ENCODE assay signal across 8 cellular contexts in the genomic region with DNA sequence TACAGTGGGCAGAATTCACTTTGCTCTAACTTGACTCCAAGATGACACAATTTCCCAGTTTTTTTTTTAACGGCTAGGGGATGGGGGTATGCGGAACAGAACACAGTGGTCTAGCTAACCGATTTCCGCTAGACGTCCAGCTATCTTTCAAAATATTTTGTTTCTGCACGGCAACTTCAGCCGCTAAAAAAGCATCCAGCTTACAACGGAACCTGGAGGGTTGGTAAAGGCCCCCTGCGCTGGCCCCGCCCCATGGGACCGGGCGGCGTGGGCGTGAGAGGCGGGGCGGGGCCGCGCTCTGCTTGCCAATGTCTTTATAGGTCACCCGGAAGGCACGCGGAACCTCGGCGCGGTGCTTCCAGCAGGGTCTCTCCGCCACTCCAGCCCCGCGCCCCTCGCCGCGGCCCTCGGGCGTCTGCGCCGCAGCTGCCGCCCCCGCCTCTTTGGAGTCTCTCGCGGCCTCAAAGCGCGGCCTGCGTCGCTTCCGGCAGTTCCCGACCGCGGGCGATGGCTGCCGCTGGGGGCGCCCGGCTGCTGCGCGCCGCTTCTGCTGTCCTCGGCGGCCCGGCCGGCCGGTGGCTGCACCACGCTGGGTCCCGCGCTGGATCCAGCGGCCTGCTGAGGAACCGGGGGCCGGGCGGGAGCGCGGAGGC. TPM values are rescaled to one million over a fixed set of nuclear protein-coding genes. Genes with fewer than 3 reads are reported as not detected.
DNase-seq lines count a peak whose midpoint lies in the region; TF ChIP-seq lines count a peak whose summit lies in the region.

A gene with protein sequence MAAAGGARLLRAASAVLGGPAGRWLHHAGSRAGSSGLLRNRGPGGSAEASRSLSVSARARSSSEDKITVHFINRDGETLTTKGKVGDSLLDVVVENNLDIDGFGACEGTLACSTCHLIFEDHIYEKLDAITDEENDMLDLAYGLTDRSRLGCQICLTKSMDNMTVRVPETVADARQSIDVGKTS (plus strand): TSS at position 335 of the 653 bp plus-strand sequence. CDS start 173 bp downstream, at position 508.

- peak; percentile 73 for DNase-seq in G401 (ENCODE audit: low spot score)
- DNase-seq in GM23248, result peak; percentile 89
- DNase-seq in LHCN-M2 (ENCODE audit: low read depth), result peak; percentile 75
- DNase-seq in SJCRH30, result peak; percentile 81 to 82
- DNase-seq in activated gamma-delta T cell treated with anti-CD3 and anti-CD28 coated beads, Interleukin-2, amount 50 U/mL, for 16 hours (ENCODE audit: low read depth), result peak; percentile 70
- DNase-seq in foreskin melanocyte, result peak; percentile 74
- peak; percentile 89 for DNase-seq in neuronal stem cell (ENCODE audit: low spot score)

- H2BK120ac ChIP-seq in neuronal stem cell (ENCODE audit: low read depth, low read length), result no peak within 1 kb of the TSS

- peaks cover 22% of the 10 kb centered on the region for H3F3A ChIP-seq in GM23248 (ENCODE audit: insufficient read depth)

- 0 to 4% methylated on average over 25 to 55 of the region's 67 CpGs for WGBS in GM23248 (ENCODE audit: low coverage in 1 of 2, low lambda C conversion rate in 2 of 2, missing lambda C conversion rate in 2 of 2), 2 experiments
- no CpG with 5 or more reads among the region's 67 CpGs for WGBS in neuronal stem cell (ENCODE audit: extremely low coverage in 2 of 2, insufficient read length in 2 of 2, insufficient replicate concordance in 1 of 2), 2 donors

- no peaks in the 10 kb centered on the region for H4K20me1 ChIP-seq in GM23248 (ENCODE audit: insufficient read depth)

- H3K9ac ChIP-seq in GM23248 (peak within 1 kb of the TSS; percentile 92), neuronal stem cell (ENCODE audit: low read depth, low read length, poor library complexity) (peak within 1 kb of the TSS; percentile 96)

- H3K9me3 ChIP-seq in GM23248 (ENCODE audit: low read depth) (no peaks in the 10 kb centered on the region), SJCRH30 (replicated peaks) (no peaks in the 10 kb centered on the region), neuronal stem cell (replicated peaks in 1 of 2; ENCODE audit: control insufficient read depth in 2 of 2, insufficient read depth in 1 of 2, low read depth in 1 of 2, low read length in 2 of 2) (no peaks in the 10 kb centered on the region)

- peak within 1 kb of the TSS; percentile 70 for H2BK5ac ChIP-seq in neuronal stem cell (ENCODE audit: low read length)

- H4K8ac ChIP-seq in neuronal stem cell (ENCODE audit: low read depth, low read length), result no peak within 1 kb of the TSS

- no peak within 1 kb of the TSS for H4K91ac ChIP-seq in neuronal stem cell (ENCODE audit: low read depth, low read length, poor library complexity)

- H3K36me3 ChIP-seq in GM23248 (ENCODE audit: low read depth), result no peaks in the 10 kb centered on the region
- H3K36me3 ChIP-seq in SJCRH30, result no peaks in the 10 kb centered on the region
- H3K36me3 ChIP-seq in neuronal stem cell (replicated peaks in 1 of 2; ENCODE audit: control insufficient read depth in 2 of 2, insufficient read depth in 2 of 2, low read length in 2 of 2), result no peaks in the 10 kb centered on the region

- peak within 1 kb of the TSS; percentile 97 for H3K18ac ChIP-seq in neuronal stem cell (ENCODE audit: low read length)

- H3K4me1 ChIP-seq in GM23248 (ENCODE audit: insufficient read depth), result peaks cover 41% of the 10 kb centered on the region
- peaks cover 11% of the 10 kb centered on the region for H3K4me1 ChIP-seq in SJCRH30
- H3K4me1 ChIP-seq in neuronal stem cell (ENCODE audit: control insufficient read depth in 2 of 2, insufficient read depth in 1 of 2, low read depth in 1 of 2, low read length in 2 of 2), result peaks cover 6 to 10% of the 10 kb centered on the region in 2 donors

- H3K4me3 ChIP-seq in GM23248 (peak within 1 kb of the TSS; percentile 90), SJCRH30 (peak within 1 kb of the TSS; percentile 61), neuronal stem cell (ENCODE audit: low read length in 2 of 2) (peak within 1 kb of the TSS; percentile 89 to 97)

- in situ Hi-C loops in G401 (cut with HindIII; ENCODE audit: low sequenced_read_pairs), result no loop called here
- in situ Hi-C loops in GM23248 (cut with MboI), result no loop called here

- peaks cover 44% of the 10 kb centered on the region for H3K79me2 ChIP-seq in GM23248 (ENCODE audit: insufficient read depth)

- H3K27me3 ChIP-seq in GM23248 (replicated peaks; ENCODE audit: insufficient read depth), result no peaks in the 10 kb centered on the region
- H3K27me3 ChIP-seq in SJCRH30, result no peaks in the 10 kb centered on the region
- H3K27me3 ChIP-seq in neuronal stem cell (ENCODE audit: control insufficient read depth in 3 of 3, insufficient read depth in 3 of 3, low read depth in 1 of 3, low read length in 3 of 3), result no peaks in the 10 kb centered on the region

- no peaks in the 10 kb centered on the region for H3K9me2 ChIP-seq in GM23248 (ENCODE audit: insufficient read depth)

- H3K14ac ChIP-seq in neuronal stem cell (ENCODE audit: low read length), result peak within 1 kb of the TSS; percentile 96

- H2AK5ac ChIP-seq in neuronal stem cell (ENCODE audit: low read depth, low read length), result peak within 1 kb of the TSS; percentile 58

- peak within 1 kb of the TSS; percentile 88 for H3K23ac ChIP-seq in neuronal stem cell (ENCODE audit: low read depth, low read length, poor library complexity)

- H3K27ac ChIP-seq in GM23248 (peak within 1 kb of the TSS; percentile 64), SJCRH30 (peak within 1 kb of the TSS; percentile 51), neuronal stem cell (replicated peaks; ENCODE audit: low read length) (peak within 1 kb of the TSS; percentile 75)

- peaks cover 9% of the 10 kb centered on the region for H3K79me1 ChIP-seq in neuronal stem cell (ENCODE audit: low read depth, low read length)

- H3K4me2 ChIP-seq in GM23248 (ENCODE audit: unreplicated experiment), result peak within 1 kb of the TSS; percentile 96
- H3K4me2 ChIP-seq in neuronal stem cell (ENCODE audit: insufficient read depth, low read length, poor library complexity, severe bottlenecking), result peak within 1 kb of the TSS; percentile 87

- no peak within 1 kb of the TSS for H3K4ac ChIP-seq in neuronal stem cell (ENCODE audit: low read length)

- peak within 1 kb of the TSS; percentile 86 for H2AFZ ChIP-seq in GM23248
- peak within 1 kb of the TSS; percentile 88 for H2AFZ ChIP-seq in neuronal stem cell (ENCODE audit: low read length)

- TF ChIP-seq CTCF in subcutaneous adipose tissue (IDR thresholded peaks at IDR 0.05; ENCODE audit: low read depth), result no peak

- no peak within 1 kb of the TSS for H2BK15ac ChIP-seq in neuronal stem cell (ENCODE audit: low read length)

- no peak within 1 kb of the TSS for H2BK12ac ChIP-seq in neuronal stem cell (ENCODE audit: low read length)

RNA-seq across cellular contexts. Expression of the gene that starts here (rescaled TPM):
- 17.6 and 19.8 TPM in 2 replicates for total RNA-seq in G401 (2014; rRNA removed; shearing (Covaris generic))
- 8.5 and 12.2 TPM in 2 replicates for total RNA-seq in GM23248 (2014; rRNA removed; shearing (Covaris generic))
- polyA plus RNA-seq in GM23248 (2016; fragmentation: Nextera tagmentation; extraction: Ambion mirVana), result 16.5 and 16.6 TPM in 2 replicates
- 18.0 and 19.5 TPM in 2 replicates for total RNA-seq in LHCN-M2 (2014; rRNA removed)
- 7.1 TPM for polyA plus RNA-seq in LHCN-M2 (2012)
- total RNA-seq in SJCRH30 (2014; rRNA removed; shearing (Covaris generic)), result 7.1 and 8.3 TPM in 2 replicates
- polyA plus RNA-seq in neuronal stem cell (2013, experiment 1 of 2), result 6.4 TPM
- polyA plus RNA-seq in neuronal stem cell (2013, experiment 2 of 2), result 6.5 TPM
- total RNA-seq in subcutaneous adipose tissue, result 10 to 100 TPM; 14.3 to 42.8 (median 17.2) TPM

Comparison
In these comparisons a context has a peak if more than half of its experiments do, and no peak if none do; other contexts are left out.
1. Peak in every context shown above with its lines: DNase-seq, H3K4me3 ChIP-seq and H3K27ac ChIP-seq.